ENCODE assay signal across 1 cellular context in genomic region chr17:33140413-33141099, GRCh38.
TF ChIP-seq lines count a peak whose summit lies in the region.

No MANE protein-coding gene starts in this region.

TF ChIP-seq in GM23338, 12 proteins besides CTCF, POLR2A, EP300 and RAD21 (continued from another document):
- TF ChIP-seq ZNF462 (CRISPR knock-in tag; IDR thresholded peaks at IDR 0.05) (no peak), REST (IDR thresholded peaks at IDR 0.05; ENCODE audit: unreplicated experiment) (no peak), STAT1 (IDR thresholded peaks at IDR 0.05; ENCODE audit: unreplicated experiment) (no peak), NANOG (IDR thresholded peaks at IDR 0.05; ENCODE audit: borderline replicate concordance) (no peak)
